In genomic region chr3:10813425-10813824, GRCh38 we compare ENCODE assay signal across 1 cellular context.
A peak's percentile ranks its signal among the peaks of the same experiment; 100 is the strongest.
TF ChIP-seq lines count a peak whose summit lies in the region.

No MANE protein-coding gene starts in this region.

TF ChIP-seq in HepG2, 621 proteins besides CTCF, POLR2A, EP300 and RAD21 (continued from another document and continues in another):
- TF ChIP-seq HMGA1 (CRISPR knock-in tag; conservative IDR thresholded peaks at IDR 0.05) = no peak
- TF ChIP-seq ZNF644 (CRISPR knock-in tag; IDR thresholded peaks at IDR 0.05; ENCODE audit: low read depth) = peak; percentile 81
- no peak for TF ChIP-seq ZNF335 (CRISPR knock-in tag; IDR thresholded peaks at IDR 0.05)
- TF ChIP-seq POLR2AphosphoS5 (IDR thresholded peaks at IDR 0.05; ENCODE audit: low read depth, low read length) = no peak
- TF ChIP-seq ZBTB20 (CRISPR knock-in tag; IDR thresholded peaks at IDR 0.05; ENCODE audit: borderline replicate concordance, low read depth) = no peak
- TF ChIP-seq ATF7-NPFF (CRISPR knock-in tag; IDR thresholded peaks at IDR 0.05; ENCODE audit: low read depth) = no peak
- TF ChIP-seq ELF3 (CRISPR knock-in tag; IDR thresholded peaks at IDR 0.05) = peak; percentile 55; the same call in 1 of the 2 replicates
- TF ChIP-seq DMAP1 (CRISPR knock-in tag; IDR thresholded peaks at IDR 0.05) = no peak
- TF ChIP-seq ZNF720 (CRISPR knock-in tag; IDR thresholded peaks at IDR 0.05) = no peak
- TF ChIP-seq GABPB1 (CRISPR knock-in tag; IDR thresholded peaks at IDR 0.05) = no peak
- no peak for TF ChIP-seq FOXA1 (IDR thresholded peaks at IDR 0.05)
- TF ChIP-seq FOXA1 (CRISPR knock-in tag; IDR thresholded peaks at IDR 0.05) = 0 out of 2 replicates have a peak, but pooled peaks have one; percentile 13
- TF ChIP-seq MTA1 (CRISPR knock-in tag; IDR thresholded peaks at IDR 0.05; ENCODE audit: borderline replicate concordance) = no peak
- TF ChIP-seq PRDM15 (CRISPR knock-in tag; IDR thresholded peaks at IDR 0.05) = no peak
- peak; percentile 14; the same call in 1 of the 2 replicates for TF ChIP-seq CEBPG (CRISPR knock-in tag; IDR thresholded peaks at IDR 0.05)
- TF ChIP-seq DRAP1 (CRISPR knock-in tag; IDR thresholded peaks at IDR 0.05) = no peak
- no peak for TF ChIP-seq DMTF1 (CRISPR knock-in tag; IDR thresholded peaks at IDR 0.05)
- TF ChIP-seq NR2F6 (IDR thresholded peaks at IDR 0.05) = no peak
- no peak for TF ChIP-seq NR2F6 (CRISPR knock-in tag; IDR thresholded peaks at IDR 0.05)
- TF ChIP-seq ZNF558 (CRISPR knock-in tag; IDR thresholded peaks at IDR 0.05; ENCODE audit: borderline replicate concordance) = no peak
- no peak for TF ChIP-seq PPARG (CRISPR knock-in tag; conservative IDR thresholded peaks at IDR 0.05)
- peak; percentile 69 for TF ChIP-seq GATAD2A (CRISPR knock-in tag; IDR thresholded peaks at IDR 0.05)
- no peak for TF ChIP-seq ZNF17 (CRISPR knock-in tag; IDR thresholded peaks at IDR 0.05)
- TF ChIP-seq BHLHE40 (IDR thresholded peaks at IDR 0.05; ENCODE audit: low read length) = 0 out of 2 replicates have a peak, but pooled peaks have one; percentile 18
- no peak for TF ChIP-seq PHF20 (CRISPR knock-in tag; IDR thresholded peaks at IDR 0.05)
- no peak for TF ChIP-seq GZF1 (CRISPR knock-in tag; IDR thresholded peaks at IDR 0.05)
- TF ChIP-seq ZNF12 (CRISPR knock-in tag; IDR thresholded peaks at IDR 0.05) = no peak
- TF ChIP-seq ZNF841 (CRISPR knock-in tag; IDR thresholded peaks at IDR 0.05; ENCODE audit: borderline replicate concordance) = no peak
- no peak for TF ChIP-seq ZFY (CRISPR knock-in tag; IDR thresholded peaks at IDR 0.05)
- TF ChIP-seq KDM5A (IDR thresholded peaks at IDR 0.05; ENCODE audit: borderline replicate concordance, low read length) = no peak
- TF ChIP-seq GPN1 (CRISPR knock-in tag; IDR thresholded peaks at IDR 0.05; ENCODE audit: borderline replicate concordance) = no peak
- TF ChIP-seq ZC3H4 (CRISPR knock-in tag; IDR thresholded peaks at IDR 0.05; ENCODE audit: borderline replicate concordance) = no peak
- TF ChIP-seq ZMYM4 (CRISPR knock-in tag; IDR thresholded peaks at IDR 0.05) = no peak
- 0 out of 2 replicates have a peak, but pooled peaks have one; percentile 33 for TF ChIP-seq SAP130 (CRISPR knock-in tag; IDR thresholded peaks at IDR 0.05; ENCODE audit: low read depth)
- no peak for TF ChIP-seq SNAPC4 (CRISPR knock-in tag; IDR thresholded peaks at IDR 0.05)
- no peak for TF ChIP-seq BRF2 (CRISPR knock-in tag; IDR thresholded peaks at IDR 0.05)
- no peak for TF ChIP-seq ZNF235 (CRISPR knock-in tag; IDR thresholded peaks at IDR 0.05; ENCODE audit: borderline replicate concordance)
- TF ChIP-seq SAFB2 (CRISPR knock-in tag; IDR thresholded peaks at IDR 0.05; ENCODE audit: borderline replicate concordance, low read depth) = no peak
- peak; percentile 54 for TF ChIP-seq PAXIP1 (CRISPR knock-in tag; conservative IDR thresholded peaks at IDR 0.05)
- TF ChIP-seq NR3C1 (CRISPR knock-in tag; IDR thresholded peaks at IDR 0.05) = no peak
- no peak for TF ChIP-seq RFX5 (IDR thresholded peaks at IDR 0.05; ENCODE audit: low read depth, low read length)
- no peak for TF ChIP-seq ZBTB37 (CRISPR knock-in tag; IDR thresholded peaks at IDR 0.05)
- no peak for TF ChIP-seq ZKSCAN8 (CRISPR knock-in tag; IDR thresholded peaks at IDR 0.05; ENCODE audit: borderline replicate concordance)
- TF ChIP-seq ZNF674 (CRISPR knock-in tag; IDR thresholded peaks at IDR 0.05; ENCODE audit: low read depth) = no peak
- no peak for TF ChIP-seq CCDC6 (CRISPR knock-in tag; IDR thresholded peaks at IDR 0.05)
- no peak for TF ChIP-seq NFE2L2 (IDR thresholded peaks at IDR 0.05; ENCODE audit: low read length)
- no peak for TF ChIP-seq KMT2B (CRISPR knock-in tag; IDR thresholded peaks at IDR 0.05)
- TF ChIP-seq MAZ (IDR thresholded peaks at IDR 0.05; ENCODE audit: borderline replicate concordance, low read depth, low read length) = no peak
- no peak for TF ChIP-seq MAZ (CRISPR knock-in tag; IDR thresholded peaks at IDR 0.05; ENCODE audit: low read depth)
- 0 out of 2 replicates have a peak, but pooled peaks have one; percentile 46 for TF ChIP-seq POGZ (CRISPR knock-in tag; IDR thresholded peaks at IDR 0.05)
- TF ChIP-seq ETV5 (CRISPR knock-in tag; IDR thresholded peaks at IDR 0.05; ENCODE audit: borderline replicate concordance) = no peak; the same call in 1 of the 2 replicates
- TF ChIP-seq SATB2 (CRISPR knock-in tag; IDR thresholded peaks at IDR 0.05) = no peak
- no peak for TF ChIP-seq ZBTB21 (CRISPR knock-in tag; IDR thresholded peaks at IDR 0.05)
- TF ChIP-seq ZNF331 (CRISPR knock-in tag; IDR thresholded peaks at IDR 0.05) = no peak
- TF ChIP-seq TOPORS (CRISPR knock-in tag; IDR thresholded peaks at IDR 0.05) = no peak
- TF ChIP-seq TGIF2 (CRISPR knock-in tag; IDR thresholded peaks at IDR 0.05) = no peak
- no peak for TF ChIP-seq ZZZ3 (CRISPR knock-in tag; IDR thresholded peaks at IDR 0.05; ENCODE audit: borderline replicate concordance)
- no peak for TF ChIP-seq RBAK (CRISPR knock-in tag; IDR thresholded peaks at IDR 0.05)
